12 cellular contexts compared by ENCODE assay signal in genomic region chr6:16730720-16731502, GRCh38. TPM values are rescaled to one million over a fixed set of nuclear protein-coding genes. Genes with fewer than 3 reads are reported as not detected.
DNase-seq lines count a peak whose midpoint lies in the region; ATAC-seq and TF ChIP-seq lines count a peak whose summit lies in the region.
"Had no signal": no experiment of that assay in that cellular context is flagged by ENCODE, and none has a peak within 500 bp of the region (broad histone marks: within the 10 kb centered on the region; RNA-seq: fewer than 3 reads in every experiment).

No MANE protein-coding gene starts in this region.

- TF ChIP-seq CTCF in foreskin keratinocyte (conservative IDR thresholded peaks at IDR 0.05) = no peak

- H3K27me3 Mint-ChIP-seq in activated CD8-positive, alpha-beta memory T cell treated with anti-CD3 and anti-CD28 coated beads, Interleukin-2, amount 10 ng/mL, durations not matched to agents 7 days and 5 days = no peaks in the 10 kb centered on the region
- no peaks in the 10 kb centered on the region for H3K27me3 Mint-ChIP-seq in stimulated activated naive CD8-positive, alpha-beta T cell treated with anti-CD3 and anti-CD28 coated beads, Interleukin-15, amount 100 ng/mL, for 72 hours

- peaks cover 14% of the 10 kb centered on the region for H3K4me1 ChIP-seq in effector memory CD4-positive, alpha-beta T cell (ENCODE audit: control insufficient read depth, insufficient read depth, low read length, poor library complexity, severe bottlenecking)
- H3K4me1 ChIP-seq in foreskin keratinocyte = peaks cover 18% of the 10 kb centered on the region

- H3K4me1 Mint-ChIP-seq in activated CD8-positive, alpha-beta memory T cell treated with anti-CD3 and anti-CD28 coated beads, Interleukin-2, amount 10 ng/mL, durations not matched to agents 7 days and 5 days = peaks cover 70% of the 10 kb centered on the region
- peaks cover 75% of the 10 kb centered on the region for H3K4me1 Mint-ChIP-seq in stimulated activated naive CD8-positive, alpha-beta T cell treated with anti-CD3 and anti-CD28 coated beads, Interleukin-15, amount 100 ng/mL, for 72 hours

- peak overlapping the region; percentile 46 for H3K27ac ChIP-seq in effector memory CD4-positive, alpha-beta T cell (ENCODE audit: insufficient read depth, low read length, poor library complexity, severe bottlenecking)
- H3K27ac ChIP-seq in foreskin keratinocyte = no peak overlapping the region
- H3K27ac ChIP-seq: right atrium auricular region had no signal

- peak; percentile 28 for ATAC-seq in activated CD8-positive, alpha-beta memory T cell treated with anti-CD3 and anti-CD28 coated beads, Interleukin-2, amount 10 ng/mL, durations not matched to agents 7 days and 5 days
- no peak for ATAC-seq in stimulated activated naive CD8-positive, alpha-beta T cell treated with anti-CD3 and anti-CD28 coated beads, Interleukin-15, amount 100 ng/mL, for 72 hours
- no peak for ATAC-seq in HG02642 (IDR thresholded peaks at IDR 0.05; ENCODE audit: poor library complexity, unreplicated experiment)
- no peak for ATAC-seq in foreskin keratinocyte

- H3K27me3 ChIP-seq in effector memory CD4-positive, alpha-beta T cell (replicated peaks; ENCODE audit: control insufficient read depth, insufficient read depth, low read length, poor library complexity, severe bottlenecking) = no peaks in the 10 kb centered on the region
- H3K27me3 ChIP-seq in foreskin keratinocyte = no peaks in the 10 kb centered on the region
- H3K27me3 ChIP-seq: right atrium auricular region had no signal

- H3K9me3 Mint-ChIP-seq in activated CD8-positive, alpha-beta memory T cell treated with anti-CD3 and anti-CD28 coated beads, Interleukin-2, amount 10 ng/mL, durations not matched to agents 7 days and 5 days (ENCODE audit: low read depth) = no peaks in the 10 kb centered on the region
- H3K9me3 Mint-ChIP-seq in stimulated activated naive CD8-positive, alpha-beta T cell treated with anti-CD3 and anti-CD28 coated beads, Interleukin-15, amount 100 ng/mL, for 72 hours = no peaks in the 10 kb centered on the region
- H3K9me3 Mint-ChIP-seq: activated naive CD4-positive, alpha-beta T cell treated with anti-CD3 and anti-CD28 coated beads, Interleukin-2, amount 50 U/mL, for 72 hours had no signal

- no peaks in the 10 kb centered on the region for H3K36me3 ChIP-seq in effector memory CD4-positive, alpha-beta T cell (ENCODE audit: control insufficient read depth, insufficient read depth, low read length)
- H3K36me3 ChIP-seq: right atrium auricular region had no signal

- peaks cover 28% of the 10 kb centered on the region for H3K36me3 Mint-ChIP-seq in activated CD8-positive, alpha-beta memory T cell treated with anti-CD3 and anti-CD28 coated beads, Interleukin-2, amount 10 ng/mL, durations not matched to agents 7 days and 5 days

- DNase-seq in activated CD8-positive, alpha-beta memory T cell treated with anti-CD3 and anti-CD28 coated beads, Interleukin-2, amount 10 ng/mL, durations not matched to agents 7 days and 5 days = no peak
- DNase-seq in activated CD8-positive, alpha-beta memory T cell treated with anti-CD3 and anti-CD28 coated beads, Interleukin-2, amount 50 U/mL, for 4 hours = no peak
- DNase-seq in NCI-H526 (lab: John Stamatoyannopoulos, UW) = peak; percentile 47 to 54
- no peak for DNase-seq in effector memory CD4-positive, alpha-beta T cell
- no peak for DNase-seq in stimulated activated naive CD8-positive, alpha-beta T cell treated with anti-CD3 and anti-CD28 coated beads, Interleukin-15, amount 100 ng/mL, for 72 hours
- no peak for DNase-seq in HuH-7.5 (ENCODE audit: low spot score)
- no peak for DNase-seq in foreskin keratinocyte
- DNase-seq: NCI-H146 had no signal

- H3K4me3 Mint-ChIP-seq in activated CD8-positive, alpha-beta memory T cell treated with anti-CD3 and anti-CD28 coated beads, Interleukin-2, amount 10 ng/mL, durations not matched to agents 7 days and 5 days = peak overlapping the region; percentile 74
- peak overlapping the region; percentile 63 to 69 for H3K4me3 Mint-ChIP-seq in stimulated activated naive CD8-positive, alpha-beta T cell treated with anti-CD3 and anti-CD28 coated beads, Interleukin-15, amount 100 ng/mL, for 72 hours

- H3K9me3 ChIP-seq in effector memory CD4-positive, alpha-beta T cell (ENCODE audit: control insufficient read depth, low read length) = no peaks in the 10 kb centered on the region
- H3K9me3 ChIP-seq: right atrium auricular region had no signal

- H3K4me3 ChIP-seq in effector memory CD4-positive, alpha-beta T cell (ENCODE audit: insufficient read depth, low read depth, low read length, poor library complexity, severe bottlenecking) = no peak overlapping the region
- H3K4me3 ChIP-seq: lung, right atrium auricular region had no signal

- CTCF ChIA-PET in activated CD8-positive, alpha-beta memory T cell treated with anti-CD3 and anti-CD28 coated beads, Interleukin-2, amount 10 ng/mL, durations not matched to agents 7 days and 5 days (lab: Charles Lee) = interaction anchor here (0.7 to 5.4 kb wide), 14 partner anchors 9 to 411 kb away, joined by 3 to 45 read pairs (median 5); partner anchors contain the start of gene ATXN1

- peak overlapping the region; percentile 94 for H3K27ac Mint-ChIP-seq in activated CD8-positive, alpha-beta memory T cell treated with anti-CD3 and anti-CD28 coated beads, Interleukin-2, amount 10 ng/mL, durations not matched to agents 7 days and 5 days
- peak overlapping the region in 1 of 2 donors; percentile 80 for H3K27ac Mint-ChIP-seq in stimulated activated naive CD8-positive, alpha-beta T cell treated with anti-CD3 and anti-CD28 coated beads, Interleukin-15, amount 100 ng/mL, for 72 hours
- H3K27ac Mint-ChIP-seq: activated naive CD4-positive, alpha-beta T cell treated with anti-CD3 and anti-CD28 coated beads, Interleukin-2, amount 50 U/mL, for 72 hours had no signal

RNA-seq across cellular contexts. Expression of gene ATXN1, which starts 30.3 kb away (rescaled TPM):
- 100 to 1,000 TPM in 1 of 2 experiments, 10 to 100 TPM in 1; 84.6 to 117 TPM for total RNA-seq in activated CD8-positive, alpha-beta memory T cell treated with anti-CD3 and anti-CD28 coated beads, Interleukin-2, amount 10 ng/mL, durations not matched to agents 7 days and 5 days
- total RNA-seq in foreskin keratinocyte = 7.2 and 11.9 TPM in 2 replicates
- polyA plus RNA-seq in foreskin keratinocyte = 2.4 and 3.0 TPM in 2 replicates

Comparison
In these comparisons a context has a peak if more than half of its experiments do, and no peak if none do; other contexts are left out.
1. DNase-seq: peak in NCI-H526 (2 of 2); none in activated CD8-positive, alpha-beta memory T cell treated with anti-CD3 and anti-CD28 coated beads, Interleukin-2, amount 10 ng/mL, durations not matched to agents 7 days and 5 days (single experiment), activated CD8-positive, alpha-beta memory T cell treated with anti-CD3 and anti-CD28 coated beads, Interleukin-2, amount 50 U/mL, for 4 hours (single experiment), effector memory CD4-positive, alpha-beta T cell (0 of 3), stimulated activated naive CD8-positive, alpha-beta T cell treated with anti-CD3 and anti-CD28 coated beads, Interleukin-15, amount 100 ng/mL, for 72 hours (0 of 2), HuH-7.5 (single experiment) and foreskin keratinocyte (0 of 2).